In the genomic region with DNA sequence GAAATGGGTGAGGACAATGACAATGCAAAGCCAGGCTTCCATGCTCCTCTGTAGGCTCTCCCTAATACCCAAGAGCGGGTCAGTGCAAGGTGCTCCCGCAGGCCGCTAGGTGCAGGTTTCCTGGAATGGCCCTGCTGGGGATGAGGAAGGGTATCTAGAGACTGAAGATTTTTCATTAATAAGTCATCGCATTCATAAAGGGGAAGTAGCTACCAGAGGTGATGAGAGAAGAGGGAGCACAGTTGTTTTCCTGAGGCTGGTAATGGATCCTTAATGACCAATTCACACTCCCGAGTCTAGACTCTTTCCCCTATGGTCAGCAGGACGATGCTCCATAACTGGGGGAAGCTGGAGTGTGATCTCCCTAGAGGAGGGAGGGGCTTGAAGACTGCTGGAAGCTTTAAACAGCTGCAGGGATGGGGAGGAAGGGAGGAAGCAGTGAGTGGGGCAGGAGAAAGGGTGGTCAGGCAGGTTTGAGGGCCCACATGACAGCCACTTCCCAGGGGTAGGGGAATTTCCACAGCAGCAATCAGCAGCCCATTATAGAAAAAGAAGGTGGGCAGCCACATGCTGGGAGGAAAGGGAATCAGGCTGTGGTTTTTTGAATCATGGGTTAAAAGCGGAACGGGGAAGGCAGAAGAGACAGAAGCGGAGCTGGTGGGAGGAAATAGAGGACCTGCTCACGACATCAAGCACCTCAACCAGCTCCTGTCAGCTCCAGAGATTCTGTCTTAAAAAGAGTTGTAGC, we compare ENCODE assay signal across 10 cellular contexts. TPM values are rescaled to one million over a fixed set of nuclear protein-coding genes. Genes with fewer than 3 reads are reported as not detected.
DNase-seq lines count a peak whose midpoint lies in the region; ATAC-seq and TF ChIP-seq lines count a peak whose summit lies in the region.
"Had no signal": no experiment of that assay in that cellular context is flagged by ENCODE, and none has a peak within 500 bp of the region (broad histone marks: within the 10 kb centered on the region; RNA-seq: fewer than 3 reads in every experiment).

No MANE protein-coding gene starts in this region.

- H2BK20ac ChIP-seq in H9 (ENCODE audit: low read depth, low read length, poor library complexity, severe bottlenecking): no peak overlapping the region

- DNase-seq in activated naive CD4-positive, alpha-beta T cell treated with anti-CD3 and anti-CD28 coated beads for 36 hours: peak; percentile 22
- DNase-seq in activated naive CD4-positive, alpha-beta T cell (lab: John Stamatoyannopoulos, UW): no peak
- peak; percentile 92 for DNase-seq in KBM-7
- no peak for DNase-seq in H9
- no peak for DNase-seq in NCI-H82 (lab: John Stamatoyannopoulos, UW)
- DNase-seq: NCI-H748 treated with DMSO at 0.1 percent for 48 hours had no signal

- no peak overlapping the region for H3T11ph ChIP-seq in H9 (ENCODE audit: low read length)

- no peak overlapping the region for H3K23ac ChIP-seq in H9 (ENCODE audit: insufficient read length, low read depth, low read length)

- no peak overlapping the region for H2AK5ac ChIP-seq in H9 (ENCODE audit: insufficient read length, low read length)

- intact Hi-C loops in activated naive CD4-positive, alpha-beta T cell treated with anti-CD3 and anti-CD28 coated beads for 36 hours (cut with micrococcal nuclease): loop anchor here (1.0 kb wide), 1 partner anchor 10 kb away; a partner anchor contains a TSS

- no peaks in the 10 kb centered on the region for H3K27me3 Mint-ChIP-seq in activated naive CD4-positive, alpha-beta T cell treated with anti-CD3 and anti-CD28 coated beads for 36 hours (ENCODE audit: low read depth)
- no peaks in the 10 kb centered on the region for H3K27me3 Mint-ChIP-seq in activated naive CD8-positive, alpha-beta T cell
- no peaks in the 10 kb centered on the region for H3K27me3 Mint-ChIP-seq in stimulated activated naive CD8-positive, alpha-beta T cell treated with anti-CD3 and anti-CD28 coated beads, Interleukin-15, Interleukin-2, amounts not matched to agents 100 ng/mL and 50 ng/mL, for 24 hours
- peaks cover 2% of the 10 kb centered on the region; the same call in 1 of the 2 replicates for H3K27me3 Mint-ChIP-seq in H9 (ENCODE audit: low read depth)

- no CpG with 5 or more reads among the region's 10 CpGs for WGBS in H9 (ENCODE audit: extremely low coverage, insufficient read length, low lambda C conversion rate)

- H3K36me3 Mint-ChIP-seq in activated naive CD4-positive, alpha-beta T cell treated with anti-CD3 and anti-CD28 coated beads for 36 hours (ENCODE audit: low read depth): no peaks in the 10 kb centered on the region
- H3K36me3 Mint-ChIP-seq in activated naive CD8-positive, alpha-beta T cell: no peaks in the 10 kb centered on the region
- no peaks in the 10 kb centered on the region for H3K36me3 Mint-ChIP-seq in stimulated activated naive CD8-positive, alpha-beta T cell treated with anti-CD3 and anti-CD28 coated beads, Interleukin-15, Interleukin-2, amounts not matched to agents 100 ng/mL and 50 ng/mL, for 24 hours (ENCODE audit: low read depth)
- H3K36me3 Mint-ChIP-seq in H9 (ENCODE audit: insufficient read depth in 1 of 3, low read depth in 3 of 3): peaks cover 0 to 7% (median 4%) of the 10 kb centered on the region in 3 experiments; a peak in 5 of 7 replicates

- H3K14ac ChIP-seq in H9 (ENCODE audit: insufficient read depth, low read length): no peak overlapping the region

- TF ChIP-seq CTCF in H9 (conservative IDR thresholded peaks at IDR 0.05): no peak

- H4K8ac ChIP-seq in H9 (replicated peaks; ENCODE audit: insufficient read length, low read depth, low read length): no peak overlapping the region

- no peaks in the 10 kb centered on the region for H3K9me3 ChIP-seq in H9 (ENCODE audit: control insufficient read depth, low read depth, low read length)

- no peaks in the 10 kb centered on the region for H4K20me1 ChIP-seq in H9 (ENCODE audit: control insufficient read depth, insufficient read depth, insufficient read length)

- in situ Hi-C loops in KBM-7 (cut with MboI; ENCODE audit: low pct_unique_long_range_greater_than_20kb, low sequenced_read_pairs): no loop called here

- ATAC-seq in GM19328 (IDR thresholded peaks at IDR 0.05; ENCODE audit: unreplicated experiment): no peak

- H2AFZ ChIP-seq in H9 (ENCODE audit: low read length): no peak overlapping the region

- H3K4ac ChIP-seq in H9 (ENCODE audit: low read depth, low read length): no peak overlapping the region

- no peaks in the 10 kb centered on the region for H3K23me2 ChIP-seq in H9 (ENCODE audit: insufficient read length, low read depth, low read length, poor library complexity, severe bottlenecking)

- CTCF ChIA-PET in activated naive CD4-positive, alpha-beta T cell treated with anti-CD3 and anti-CD28 coated beads for 36 hours (lab: Charles Lee): interaction anchor here (0.8 to 2.8 kb wide), 5 partner anchors 19 to 81 kb away, joined by 3 to 13 read pairs (median 4); no protein-coding TSS in a partner anchor

- H3K9me3 Mint-ChIP-seq in activated naive CD4-positive, alpha-beta T cell treated with anti-CD3 and anti-CD28 coated beads for 36 hours: no peaks in the 10 kb centered on the region
- H3K9me3 Mint-ChIP-seq in activated naive CD8-positive, alpha-beta T cell (ENCODE audit: low read depth): no peaks in the 10 kb centered on the region
- no peaks in the 10 kb centered on the region for H3K9me3 Mint-ChIP-seq in stimulated activated naive CD8-positive, alpha-beta T cell treated with anti-CD3 and anti-CD28 coated beads, Interleukin-15, Interleukin-2, amounts not matched to agents 100 ng/mL and 50 ng/mL, for 24 hours
- peaks cover 58 to 59% of the 10 kb centered on the region in 2 experiments for H3K9me3 Mint-ChIP-seq in H9

- no peak overlapping the region for H4K5ac ChIP-seq in H9 (ENCODE audit: insufficient read length, low read depth, low read length)

- no peak overlapping the region for H3K18ac ChIP-seq in H9 (ENCODE audit: insufficient read length, low read depth, low read length)

- no peaks in the 10 kb centered on the region for H3K79me1 ChIP-seq in H9 (ENCODE audit: insufficient read depth, low read depth, low read length, poor library complexity, severe bottlenecking)

- H2BK5ac ChIP-seq in H9 (ENCODE audit: insufficient read length, low read length): no peak overlapping the region

- peak overlapping the region; percentile 89 for H3K27ac Mint-ChIP-seq in activated naive CD4-positive, alpha-beta T cell treated with anti-CD3 and anti-CD28 coated beads for 36 hours
- peak overlapping the region; percentile 89 for H3K27ac Mint-ChIP-seq in activated naive CD8-positive, alpha-beta T cell
- peak overlapping the region; percentile 92 for H3K27ac Mint-ChIP-seq in stimulated activated naive CD8-positive, alpha-beta T cell treated with anti-CD3 and anti-CD28 coated beads, Interleukin-15, Interleukin-2, amounts not matched to agents 100 ng/mL and 50 ng/mL, for 24 hours
- H3K27ac Mint-ChIP-seq in H9: no peak overlapping the region

- H3K4me2 ChIP-seq in H9 (ENCODE audit: insufficient read depth, insufficient read length, low read length): no peak overlapping the region

- H3K56ac ChIP-seq in H9 (ENCODE audit: insufficient read length, low read depth, low read length): no peak overlapping the region

- no peaks in the 10 kb centered on the region for H3K79me2 ChIP-seq in H9 (ENCODE audit: insufficient read depth, low read length)

- peak overlapping the region; percentile 70 for H3K4me3 Mint-ChIP-seq in activated naive CD4-positive, alpha-beta T cell treated with anti-CD3 and anti-CD28 coated beads for 36 hours
- H3K4me3 Mint-ChIP-seq in activated naive CD8-positive, alpha-beta T cell: peak overlapping the region; percentile 85
- peak overlapping the region; percentile 78 for H3K4me3 Mint-ChIP-seq in stimulated activated naive CD8-positive, alpha-beta T cell treated with anti-CD3 and anti-CD28 coated beads, Interleukin-15, Interleukin-2, amounts not matched to agents 100 ng/mL and 50 ng/mL, for 24 hours
- no peak overlapping the region for H3K4me3 Mint-ChIP-seq in H9

- no peak overlapping the region for H2BK15ac ChIP-seq in H9 (ENCODE audit: low read depth, low read length)

- no peak overlapping the region for H2BK120ac ChIP-seq in H9 (ENCODE audit: low read depth, low read length, poor library complexity, severe bottlenecking)

- H3K4me1 ChIP-seq in H9 (ENCODE audit: insufficient read depth, low read length): no peaks in the 10 kb centered on the region

- peaks cover 19% of the 10 kb centered on the region for H3K4me1 Mint-ChIP-seq in activated naive CD4-positive, alpha-beta T cell treated with anti-CD3 and anti-CD28 coated beads for 36 hours (ENCODE audit: low read depth)
- H3K4me1 Mint-ChIP-seq in activated naive CD8-positive, alpha-beta T cell (ENCODE audit: low read depth): peaks cover 18% of the 10 kb centered on the region
- peaks cover 23% of the 10 kb centered on the region for H3K4me1 Mint-ChIP-seq in stimulated activated naive CD8-positive, alpha-beta T cell treated with anti-CD3 and anti-CD28 coated beads, Interleukin-15, Interleukin-2, amounts not matched to agents 100 ng/mL and 50 ng/mL, for 24 hours (ENCODE audit: low read depth)
- peaks cover 10 to 14% of the 10 kb centered on the region in 2 experiments for H3K4me1 Mint-ChIP-seq in H9

- no peak overlapping the region for H3K9ac ChIP-seq in H9 (ENCODE audit: extremely low read depth, insufficient read length, low read length)

- H2BK12ac ChIP-seq in H9 (ENCODE audit: insufficient read length, low read depth, low read length): no peak overlapping the region

- no peak overlapping the region for H4K91ac ChIP-seq in H9 (ENCODE audit: insufficient read length, low read depth, low read length)

- H3K27ac ChIP-seq in H9 (ENCODE audit: insufficient read length, low read depth, low read length): no peak overlapping the region

- H3K27me3 ChIP-seq in H9 (ENCODE audit: insufficient read depth, low read length): no peaks in the 10 kb centered on the region

RNA-seq across cellular contexts. Expression of a gene that starts 10.2 kb away (rescaled TPM):
- 10 to 100 TPM; 47.4 to 53.9 TPM for total RNA-seq in activated naive CD4-positive, alpha-beta T cell treated with anti-CD3 and anti-CD28 coated beads for 36 hours
- total RNA-seq in H9 (2021): 67.5 and 68.3 TPM in 2 replicates

RNA-seq across cellular contexts. Expression of a gene that starts 52.7 kb away (rescaled TPM):
- total RNA-seq in activated naive CD4-positive, alpha-beta T cell treated with anti-CD3 and anti-CD28 coated beads for 36 hours: not detected
- not detected in 2 replicates for total RNA-seq in H9 (2021)
- total RNA-seq: glomerular endothelial cell had no signal

Comparison
In these comparisons a context has a peak if more than half of its experiments do, and no peak if none do; other contexts are left out.
1. DNase-seq: peak in activated naive CD4-positive, alpha-beta T cell treated with anti-CD3 and anti-CD28 coated beads for 36 hours (single experiment) and KBM-7 (single experiment); none in activated naive CD4-positive, alpha-beta T cell (0 of 4), H9 (single experiment) and NCI-H82 (single experiment).
2. H3K27ac Mint-ChIP-seq: peak in activated naive CD4-positive, alpha-beta T cell treated with anti-CD3 and anti-CD28 coated beads for 36 hours (single experiment), activated naive CD8-positive, alpha-beta T cell (single experiment) and stimulated activated naive CD8-positive, alpha-beta T cell treated with anti-CD3 and anti-CD28 coated beads, Interleukin-15, Interleukin-2, amounts not matched to agents 100 ng/mL and 50 ng/mL, for 24 hours (single experiment); none in H9 (0 of 3).
3. H3K4me3 Mint-ChIP-seq: peak in activated naive CD4-positive, alpha-beta T cell treated with anti-CD3 and anti-CD28 coated beads for 36 hours (single experiment), activated naive CD8-positive, alpha-beta T cell (single experiment) and stimulated activated naive CD8-positive, alpha-beta T cell treated with anti-CD3 and anti-CD28 coated beads, Interleukin-15, Interleukin-2, amounts not matched to agents 100 ng/mL and 50 ng/mL, for 24 hours (single experiment); none in H9 (0 of 2).